ENCODE assay signal across 24 cellular contexts in genomic region chr7:52863667-52864066, GRCh38.
"Had no signal": no experiment of that assay in that cellular context is flagged by ENCODE, and none has a peak within 500 bp of the region (broad histone marks: within the 10 kb centered on the region; RNA-seq: fewer than 3 reads in every experiment).

No MANE protein-coding gene starts in this region.

- H3K27me3 ChIP-seq: adrenal gland, breast epithelium, esophagus squamous epithelium, right lobe of liver, thyroid gland, upper lobe of right lung had no signal

- ATAC-seq: activated T-cell treated with anti-CD3 and anti-CD28 coated beads, Interleukin-2, amount 50 U/mL, for 72 hours; naive thymus-derived CD4-positive, alpha-beta T cell; right lobe of liver; stimulated activated effector memory CD8-positive, alpha-beta T cell treated with anti-CD3 and anti-CD28 coated beads, Interleukin-12 subunit alpha, Interleukin-12 subunit beta, amount 100 ng/mL, for 72 hours; upper lobe of right lung had no signal

- DNase-seq: activated B cell treated with CpG ODN at 0.5 μM for 24 hours; activated CD4-positive, alpha-beta T cell treated with anti-CD3 and anti-CD28 coated beads, Interleukin-2, amount 50 U/mL, for 1 hour; activated effector memory CD4-positive, alpha-beta T cell treated with Interleukin-2 at 50 U/mL for 16 hours; activated naive CD4-positive, alpha-beta T cell treated with Interleukin-2 at 50 U/mL for 16 hours; activated naive CD8-positive, alpha-beta T cell treated with anti-CD3 and anti-CD28 coated beads for 36 hours; activated T-cell treated with anti-CD3 and anti-CD28 coated beads for 4 hours; activated T-cell treated with anti-CD3 and anti-CD28 coated beads, Interleukin-2, amount 50 U/mL, for 72 hours; adrenal gland; dermis blood vessel endothelial cell; effector CD4-positive, alpha-beta T cell; esophagus squamous epithelium; foreskin melanocyte; islet precursor cell; midbrain; naive thymus-derived CD4-positive, alpha-beta T cell; right lobe of liver; stimulated activated CD4-positive, alpha-beta T cell treated with anti-CD3 and anti-CD28 coated beads, Interleukin-4, amount 100 ng/mL, for 24 hours; T-helper 1 cell; thyroid gland; upper lobe of right lung had no signal

- H3K36me3 ChIP-seq: adrenal gland, breast epithelium, esophagus squamous epithelium, right lobe of liver, thyroid gland, upper lobe of right lung had no signal

- H3K4me3 ChIP-seq: adrenal gland, breast epithelium, esophagus squamous epithelium, right lobe of liver, skin epidermis, thyroid gland, upper lobe of right lung had no signal

- H3K27ac ChIP-seq: adrenal gland, breast epithelium, epithelial cell of prostate, esophagus squamous epithelium, right lobe of liver, skin epidermis, thyroid gland, upper lobe of right lung had no signal
